25 cellular contexts compared by ENCODE assay signal in the genomic region with DNA sequence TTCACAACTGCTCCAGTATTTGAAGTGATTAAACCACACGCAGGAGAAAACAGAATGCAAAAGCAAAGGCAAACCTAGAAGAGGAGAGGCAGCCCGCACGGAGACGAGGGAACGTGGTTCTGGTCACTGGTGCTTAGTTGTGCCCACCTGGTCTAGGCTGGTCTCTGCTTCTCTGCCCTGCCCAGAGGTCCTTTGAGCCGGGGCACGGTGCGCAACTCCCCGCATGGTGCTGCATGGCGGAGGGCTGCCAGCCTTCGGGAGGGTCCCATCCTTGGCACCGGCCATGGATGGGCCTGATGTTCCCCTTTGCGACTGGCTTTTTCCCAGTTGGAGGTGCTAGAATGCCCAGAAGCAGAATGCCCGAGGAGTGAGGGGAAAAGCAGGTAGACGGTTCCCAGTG. TPM values are rescaled to one million over a fixed set of nuclear protein-coding genes. Genes with fewer than 3 reads are reported as not detected.
"Had no signal": no experiment of that assay in that cellular context is flagged by ENCODE, and none has a peak within 500 bp of the region (broad histone marks: within the 10 kb centered on the region; RNA-seq: fewer than 3 reads in every experiment).

No MANE protein-coding gene starts in this region.

- H3K4me2 ChIP-seq: neural progenitor cell had no signal

- H3K27me3 ChIP-seq: dorsolateral prefrontal cortex, gastrocnemius medialis, neural progenitor cell, transverse colon, vagina had no signal

- DNase-seq: effector CD8-positive, alpha-beta T cell; endodermal cell; foreskin fibroblast; gastrocnemius medialis; left cardiac atrium; left ventricle myocardium superior; mucosa of descending colon; naive B cell; psoas muscle; right cardiac atrium; stimulated activated CD4-positive, alpha-beta T cell treated with anti-CD3 and anti-CD28 coated beads, Interleukin-15, amount 100 ng/mL, for 24 hours; stimulated activated CD4-positive, alpha-beta T cell treated with anti-CD3 and anti-CD28 coated beads, Interleukin-2, amount 100 ng/mL, for 48 hours; stimulated activated naive B cell treated with anti-CD40 and anti-IgM and Interleukin-4, amounts not matched to agents 10 μg/mL and 1 μg/mL and 100 μg/mL, for 72 hours; transverse colon had no signal

- H3K4me3 ChIP-seq: dorsolateral prefrontal cortex, gastrocnemius medialis, lung, mucosa of descending colon, neural progenitor cell, psoas muscle, skin epidermis, transverse colon, vagina had no signal

- H3K27ac ChIP-seq: epithelial cell of prostate, gastrocnemius medialis, neural progenitor cell, psoas muscle, skin epidermis, transverse colon, vagina had no signal

- ATAC-seq: gastrocnemius medialis; left cardiac atrium; left ventricle myocardium superior; mucosa of descending colon; right cardiac atrium; stimulated activated naive B cell treated with anti-CD40 and anti-IgM and Interleukin-4, amounts not matched to agents 10 μg/mL and 1 μg/mL and 100 μg/mL, for 72 hours had no signal

- H3K9me3 ChIP-seq: gastrocnemius medialis, mucosa of descending colon, psoas muscle, transverse colon, vagina had no signal

- H3K36me3 ChIP-seq: gastrocnemius medialis, neural progenitor cell, transverse colon, vagina had no signal

- H3K9ac ChIP-seq: neural progenitor cell had no signal

- H3K4me1 ChIP-seq: gastrocnemius medialis, psoas muscle, transverse colon, vagina had no signal

- H2AFZ ChIP-seq: neural progenitor cell had no signal

RNA-seq across cellular contexts. Expression of a gene that starts 46.1 kb away (rescaled TPM):
- total RNA-seq: endodermal cell, esophagus mucosa, glomerular endothelial cell, kidney epithelial cell, left cardiac atrium, left ventricle myocardium superior, lung, osteocyte, ureter had no signal
